8 cellular contexts compared by ENCODE assay signal in genomic region chr12:104136577-104136976, GRCh38. TPM values are rescaled to one million over a fixed set of nuclear protein-coding genes. Genes with fewer than 3 reads are reported as not detected.
DNase-seq lines count a peak whose midpoint lies in the region; ATAC-seq, FAIRE-seq and TF ChIP-seq lines count a peak whose summit lies in the region.

No MANE protein-coding gene starts in this region.

- peak overlapping the region; percentile 87 for H3K9ac ChIP-seq in endodermal cell (ENCODE audit: extremely low read depth, low read length, poor library complexity, severe bottlenecking)

- FAIRE-seq in pancreas (lab: Jason Lieb, UNC) = no peak

- TSS peak; percentile 64 for BruUV-seq in Calu3 (replicated peaks; lab: Mats Ljungman, UMichigan)

- peaks cover 26% of the 10 kb centered on the region for H3K36me3 ChIP-seq in endodermal cell (ENCODE audit: control insufficient read depth, insufficient read depth, low read length)
- no peaks in the 10 kb centered on the region for H3K36me3 ChIP-seq in pancreas
- no peaks in the 10 kb centered on the region for H3K36me3 ChIP-seq in mucosa of descending colon (ENCODE audit: low read depth)

- H3K27me3 Mint-ChIP-seq in Calu3 (ENCODE audit: unreplicated experiment) (peaks cover 5% of the 10 kb centered on the region), endodermal cell (ENCODE audit: insufficient read depth) (peaks cover 18% of the 10 kb centered on the region)

- H3K4me1 ChIP-seq in endodermal cell (ENCODE audit: control insufficient read depth, insufficient read depth, low read length) (no peaks in the 10 kb centered on the region), pancreas (peaks cover 14 to 28% (median 26%) of the 10 kb centered on the region in 3 donors), mucosa of descending colon (ENCODE audit: low read depth) (peaks cover 16% of the 10 kb centered on the region)

- no peaks in the 10 kb centered on the region for H3K4me1 Mint-ChIP-seq in Calu3 (ENCODE audit: low read depth, unreplicated experiment)
- peaks cover 17% of the 10 kb centered on the region for H3K4me1 Mint-ChIP-seq in endodermal cell

- CTCF ChIA-PET in Calu3 (lab: Charles Lee) = no interaction called here

- no peak for TF ChIP-seq CTCF in Calu3 (IDR thresholded peaks at IDR 0.05; ENCODE audit: unreplicated experiment)
- no peak for TF ChIP-seq CTCF in endodermal cell (conservative IDR thresholded peaks at IDR 0.05)
- TF ChIP-seq CTCF in pancreas (IDR thresholded peaks at IDR 0.05) = no peak
- TF ChIP-seq CTCF in mucosa of descending colon (IDR thresholded peaks at IDR 0.05) = no peak

- ATAC-seq in pancreas (no peak), mucosa of descending colon (no peak)

- peak overlapping the region; percentile 62 for H3K4me3 Mint-ChIP-seq in Calu3 (ENCODE audit: low read depth, unreplicated experiment)
- peak overlapping the region; percentile 76 for H3K4me3 Mint-ChIP-seq in endodermal cell

- H3K9me3 ChIP-seq in endodermal cell (ENCODE audit: control insufficient read depth, low read length) (no peaks in the 10 kb centered on the region), pancreas (no peaks in the 10 kb centered on the region), mucosa of descending colon (no peaks in the 10 kb centered on the region)

- H3K27me3 ChIP-seq in endodermal cell (ENCODE audit: control insufficient read depth, insufficient read depth, low read length, poor library complexity, severe bottlenecking) (no peaks in the 10 kb centered on the region), pancreas (no peaks in the 10 kb centered on the region)

- no peak overlapping the region for H3K27ac Mint-ChIP-seq in Calu3 (ENCODE audit: unreplicated experiment)
- H3K27ac Mint-ChIP-seq in endodermal cell = peak overlapping the region; percentile 90

- H3K9me3 Mint-ChIP-seq in Calu3 (ENCODE audit: low read depth, unreplicated experiment) (no peaks in the 10 kb centered on the region), endodermal cell (no peaks in the 10 kb centered on the region)

- intact Hi-C loops in Calu3 (cut with micrococcal nuclease; ENCODE audit: unreplicated experiment) (no loop called here), pancreas (cut with DNase I) (no loop called here), mucosa of descending colon (cut with DNase I, micrococcal nuclease) (no loop called here)

- peak overlapping the region; percentile 92 for H3K4me3 ChIP-seq in endodermal cell (ENCODE audit: low read length)
- peak overlapping the region; percentile 36 to 78 (median 66) for H3K4me3 ChIP-seq in pancreas
- H3K4me3 ChIP-seq in mucosa of descending colon = no peak overlapping the region

- DNase-seq in Calu3 (no peak), NCI-H69 (lab: John Stamatoyannopoulos, UW) (peak; percentile 48), endodermal cell (no peak), pancreas (no peak), GM03348 (ENCODE audit: low spot score) (no peak), cerebellar nuclear complex (lab: John Stamatoyannopoulos, UW) (no peak), mucosa of descending colon (no peak), NCI-H524 treated with DMSO at 0.1 percent for 48 hours (lab: John Stamatoyannopoulos, UW) (no peak)

- H3K36me3 Mint-ChIP-seq in Calu3 (ENCODE audit: insufficient read depth, unreplicated experiment) (peaks cover 5% of the 10 kb centered on the region), endodermal cell (ENCODE audit: low read depth) (peaks cover 7% of the 10 kb centered on the region)

- H3K27ac ChIP-seq in endodermal cell (ENCODE audit: low read depth, low read length) = peak overlapping the region; percentile 90
- H3K27ac ChIP-seq in pancreas = peak overlapping the region in 1 of 4 donors; percentile 85

RNA-seq across cellular contexts. Expression of gene NFYB, which starts 1.4 kb away (rescaled TPM):
- 28.3 and 36.0 TPM in 2 replicates for total RNA-seq in Calu3 (2022)
- 10 to 100 TPM; 31.2 to 36.3 TPM for total RNA-seq in endodermal cell
- polyA plus RNA-seq in endodermal cell (2013, experiment 1 of 2) = 58.2 TPM
- polyA plus RNA-seq in endodermal cell (2013, experiment 2 of 2) = 56.8 TPM
- total RNA-seq in pancreas = 10 to 100 TPM in 3 of 6 donors, 1 to 10 TPM in 3; 7.8 to 14.3 (median 9.4) TPM
- polyA plus RNA-seq in pancreas = 10 to 100 TPM; 10.8 to 15.8 TPM
- 10 to 100 TPM; 16.2 to 73.9 (median 18.9) TPM for total RNA-seq in mucosa of descending colon
